10 cellular contexts compared by ENCODE assay signal in the genomic region with DNA sequence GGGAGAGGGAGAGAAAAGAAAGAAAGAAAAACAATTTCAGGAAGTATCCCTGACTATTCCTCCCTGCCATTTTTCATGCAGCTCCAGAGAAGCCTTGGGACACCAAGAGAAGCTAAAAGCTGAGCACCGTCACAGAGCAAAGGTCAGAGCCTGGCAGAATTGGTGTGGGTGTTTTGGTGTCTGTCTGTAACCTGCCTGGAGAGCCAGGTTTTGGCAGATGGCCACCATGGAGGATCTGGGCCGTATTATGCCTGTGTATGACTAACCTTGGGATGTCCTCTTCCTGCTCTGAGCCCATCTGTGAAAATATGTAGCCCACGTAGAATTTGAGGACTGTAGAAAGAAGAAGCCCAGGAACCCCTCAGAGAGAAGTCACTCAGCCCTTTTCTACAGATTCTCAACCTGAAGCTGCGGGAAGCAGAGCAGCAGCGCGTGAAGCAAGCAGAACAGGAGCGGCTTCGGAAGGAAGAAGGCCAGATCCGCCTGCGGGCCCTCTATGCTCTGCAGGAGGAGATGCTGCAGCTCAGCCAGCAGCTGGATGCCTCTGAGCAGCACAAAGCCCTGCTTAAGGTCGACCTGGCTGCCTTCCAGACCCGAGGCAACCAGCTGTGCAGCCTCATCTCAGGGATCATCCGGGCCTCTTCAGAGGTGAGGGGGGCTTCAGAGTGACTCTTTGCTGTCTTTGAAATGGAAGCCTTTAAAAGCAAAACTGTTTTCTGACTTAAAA. TPM values are rescaled to one million over a fixed set of nuclear protein-coding genes. Genes with fewer than 3 reads are reported as not detected.
A peak's percentile ranks its signal among the peaks of the same experiment; 100 is the strongest.
DNase-seq lines count a peak whose midpoint lies in the region; ATAC-seq and TF ChIP-seq lines count a peak whose summit lies in the region.
"Had no signal": no experiment of that assay in that cellular context is flagged by ENCODE, and none has a peak within 500 bp of the region (broad histone marks: within the 10 kb centered on the region; RNA-seq: fewer than 3 reads in every experiment).

No MANE protein-coding gene starts in this region.

- intact Hi-C loops in right lobe of liver (cut with DNase I) = loop anchor here in 1 of 2 donors (10.0 kb wide), 1 partner anchor 61 kb away; no protein-coding TSS in a partner anchor

- H3K4me3 ChIP-seq in AG10803 (ENCODE audit: low read length) = no peak overlapping the region
- H3K4me3 ChIP-seq in right lobe of liver = no peak overlapping the region
- H3K4me3 ChIP-seq: skin epidermis had no signal

- peak; percentile 98 to 99 (median 99) for ATAC-seq in right lobe of liver

- peak overlapping the region in 2 of 3 donors; percentile 66 to 67 for H3K27ac ChIP-seq in right lobe of liver

- DNase-seq in AG10803 (ENCODE audit: low read depth) (peak; percentile 28), M059J (ENCODE audit: low read depth) (peak; percentile 42), right lobe of liver (peak; percentile 79 to 89 (median 86)), NCI-H774 (lab: John Stamatoyannopoulos, UW) (no peak), SW 1271 (lab: John Stamatoyannopoulos, UW) (no peak)
- DNase-seq in activated naive CD4-positive, alpha-beta T cell treated with anti-CD3 and anti-CD28 coated beads, Interleukin-2, amount 50 U/mL, for 16 hours = no peak
- no peak for DNase-seq in effector CD4-positive, alpha-beta T cell
- DNase-seq: activated CD4-positive, CD25-positive, alpha-beta regulatory T cell treated with anti-CD3 and anti-CD28 coated beads, Interleukin-2, amount 50 U/mL, for 72 hours had no signal

- no peak for TF ChIP-seq POLR2A in right lobe of liver (IDR thresholded peaks at IDR 0.05)

- no peaks in the 10 kb centered on the region for H3K27me3 Mint-ChIP-seq in brain

- peaks cover 0 to 47% (median 14%) of the 10 kb centered on the region in 4 donors for H3K36me3 ChIP-seq in right lobe of liver

- H3K9me3 ChIP-seq in right lobe of liver = no peaks in the 10 kb centered on the region

- H3K27me3 ChIP-seq in right lobe of liver = no peaks in the 10 kb centered on the region

- peaks cover 0 to 16% (median 6%) of the 10 kb centered on the region in 4 donors for H3K4me1 ChIP-seq in right lobe of liver

- peaks cover 13% of the 10 kb centered on the region for H3K4me1 Mint-ChIP-seq in brain

- 28% methylated on average over 4 of the region's 13 CpGs for WGBS in right lobe of liver (ENCODE audit: insufficient coverage, low coverage, low lambda C conversion rate, missing lambda C conversion rate)

- H3K4me3 Mint-ChIP-seq in brain = no peak overlapping the region

- H3K36me3 Mint-ChIP-seq in brain = peaks cover 71% of the 10 kb centered on the region

- H3K27ac Mint-ChIP-seq in brain = peak overlapping the region; percentile 32 to 92 (median 53)

- no peak for TF ChIP-seq CTCF in AG10803 (conservative IDR thresholded peaks at IDR 0.05; ENCODE audit: low read length)
- no peak for TF ChIP-seq CTCF in brain (conservative IDR thresholded peaks at IDR 0.05)
- TF ChIP-seq CTCF in right lobe of liver (IDR thresholded peaks at IDR 0.05) = no peak

- no peaks in the 10 kb centered on the region for H3K9me3 Mint-ChIP-seq in brain

RNA-seq across cellular contexts. Expression of gene GLE1, which starts 18.8 kb away (rescaled TPM):
- total RNA-seq in M059J (2014; rRNA removed; shearing (Covaris generic)) = 48.2 and 61.4 TPM in 2 replicates
- 51.0 TPM for polyA plus RNA-seq in brain (ENCODE audit: insufficient read depth, low read depth, low replicate concordance)
- 10 to 100 TPM; 10.5 to 15.9 (median 13.2) TPM for total RNA-seq in right lobe of liver

RNA-seq across cellular contexts. Expression of gene SPTAN1, which starts 29.0 kb away (rescaled TPM):
- 116 and 198 TPM in 2 replicates for total RNA-seq in M059J (2014; rRNA removed; shearing (Covaris generic))
- polyA plus RNA-seq in brain (ENCODE audit: insufficient read depth, low read depth, low replicate concordance) = 822 TPM
- total RNA-seq in right lobe of liver = 100 to 1,000 TPM in 2 of 6 experiments, 10 to 100 TPM in 4; 74.6 to 141 (median 98.6) TPM

Comparison
In these comparisons a context has a peak if more than half of its experiments do, and no peak if none do; other contexts are left out.
1. DNase-seq: peak in AG10803 (single experiment), M059J (single experiment) and right lobe of liver (3 of 3); none in NCI-H774 (single experiment), activated naive CD4-positive, alpha-beta T cell treated with anti-CD3 and anti-CD28 coated beads, Interleukin-2, amount 50 U/mL, for 16 hours (single experiment), effector CD4-positive, alpha-beta T cell (single experiment) and SW 1271 (0 of 2).